13 cellular contexts compared by ENCODE assay signal in genomic region chr4:749771-750666, GRCh38. TPM values are rescaled to one million over a fixed set of nuclear protein-coding genes. Genes with fewer than 3 reads are reported as not detected.
DNase-seq lines count a peak whose midpoint lies in the region; ATAC-seq and TF ChIP-seq lines count a peak whose summit lies in the region.
"Had no signal": no experiment of that assay in that cellular context is flagged by ENCODE, and none has a peak within 500 bp of the region (broad histone marks: within the 10 kb centered on the region; RNA-seq: fewer than 3 reads in every experiment).

No MANE protein-coding gene starts in this region.

- DNase-seq in A673 (ENCODE audit: low spot score) (peak; percentile 90), NT2/D1 (ENCODE audit: low read depth, low spot score) (no peak), esophagus muscularis mucosa (ENCODE audit: extremely low spot score) (no peak), mesenchymal stem cell (no peak), ascending aorta (ENCODE audit: low spot score in 2 of 2) (no peak), 8988T (no peak), esophagus squamous epithelium (lab: John Stamatoyannopoulos, UW) (no peak)
- DNase-seq in naive thymus-derived CD8-positive, alpha-beta T cell, result no peak
- DNase-seq: activated CD4-positive, alpha-beta T cell treated with anti-CD3 and anti-CD28 coated beads, Interleukin-2, amount 50 U/mL, for 4 hours; activated naive CD4-positive, alpha-beta T cell treated with Interleukin-2 at 50 U/mL for 16 hours; DND-41; spleen; uterus had no signal

- H3K9me3 ChIP-seq in A673 (ENCODE audit: low read depth, low read length, poor library complexity, severe bottlenecking) (no peaks in the 10 kb centered on the region), NT2/D1 (ENCODE audit: insufficient read depth, low read length) (no peaks in the 10 kb centered on the region), esophagus muscularis mucosa (no peaks in the 10 kb centered on the region), mesenchymal stem cell (ENCODE audit: control insufficient read depth, low read length) (no peaks in the 10 kb centered on the region), ascending aorta (peaks cover 10 to 71% of the 10 kb centered on the region in 2 donors), esophagus squamous epithelium (no peaks in the 10 kb centered on the region)
- H3K9me3 ChIP-seq: spleen, uterus had no signal

- no peak overlapping the region for H3K4me2 ChIP-seq in mesenchymal stem cell (ENCODE audit: low read length, poor library complexity, severe bottlenecking)

- H4K91ac ChIP-seq in mesenchymal stem cell (ENCODE audit: low read length), result no peak overlapping the region

- no peak overlapping the region for H2AK5ac ChIP-seq in mesenchymal stem cell (ENCODE audit: low read length, severe bottlenecking)

- H3K23ac ChIP-seq in mesenchymal stem cell (ENCODE audit: low read length in 2 of 2), result no peak overlapping the region

- no peak overlapping the region for H2AFZ ChIP-seq in mesenchymal stem cell (ENCODE audit: low read depth, low read length)

- peaks cover 35% of the 10 kb centered on the region for H3K4me1 ChIP-seq in A673 (ENCODE audit: insufficient read depth, low read length, poor library complexity, severe bottlenecking)
- H3K4me1 ChIP-seq in NT2/D1 (ENCODE audit: insufficient read depth, insufficient read length), result no peaks in the 10 kb centered on the region
- H3K4me1 ChIP-seq in esophagus muscularis mucosa, result peaks cover 8 to 22% (median 15%) of the 10 kb centered on the region in 4 donors
- H3K4me1 ChIP-seq in mesenchymal stem cell (ENCODE audit: control insufficient read depth, insufficient read depth, low read depth, low read length), result peaks cover 17% of the 10 kb centered on the region
- no peaks in the 10 kb centered on the region for H3K4me1 ChIP-seq in ascending aorta
- H3K4me1 ChIP-seq in esophagus squamous epithelium, result peaks cover 0 to 11% (median 0%) of the 10 kb centered on the region in 3 donors
- H3K4me1 ChIP-seq: uterus had no signal

- no peaks in the 10 kb centered on the region for H3K27me3 Mint-ChIP-seq in naive thymus-derived CD8-positive, alpha-beta T cell

- H3K27me3 ChIP-seq in A673 (replicated peaks; ENCODE audit: insufficient read depth, low read depth, low read length, poor library complexity) (no peaks in the 10 kb centered on the region), NT2/D1 (ENCODE audit: insufficient read depth, insufficient read length) (no peaks in the 10 kb centered on the region), esophagus muscularis mucosa (no peaks in the 10 kb centered on the region), mesenchymal stem cell (ENCODE audit: control insufficient read depth in 1 of 2, insufficient read depth in 1 of 2, low read length in 2 of 2) (no peaks in the 10 kb centered on the region), ascending aorta (no peaks in the 10 kb centered on the region), esophagus squamous epithelium (no peaks in the 10 kb centered on the region)
- H3K27me3 ChIP-seq: spleen, uterus had no signal

- peak overlapping the region in 2 of 10 donors; percentile 61 to 71 for H3K27ac Mint-ChIP-seq in naive thymus-derived CD8-positive, alpha-beta T cell

- H3K14ac ChIP-seq in mesenchymal stem cell (ENCODE audit: low read length in 2 of 2), result no peak overlapping the region

- no peak overlapping the region for H3K4ac ChIP-seq in mesenchymal stem cell (ENCODE audit: low read depth in 1 of 2, low read length in 2 of 2)

- no peak overlapping the region for H3K4me3 Mint-ChIP-seq in naive thymus-derived CD8-positive, alpha-beta T cell

- no peak overlapping the region for H3K18ac ChIP-seq in mesenchymal stem cell (ENCODE audit: low read depth in 1 of 2, low read length in 2 of 2)

- peak overlapping the region; percentile 15 for H3K9ac ChIP-seq in NT2/D1 (ENCODE audit: insufficient read length, low read depth)
- H3K9ac ChIP-seq in mesenchymal stem cell (ENCODE audit: low read length), result peak overlapping the region; percentile 75

- H3K27ac ChIP-seq in A673 (ENCODE audit: low read depth, low read length, poor library complexity, severe bottlenecking) (peak overlapping the region; percentile 91), esophagus muscularis mucosa (replicated peaks in 1 of 4) (peak overlapping the region in 3 of 4 donors; percentile 48 to 71 (median 52)), mesenchymal stem cell (ENCODE audit: low read length, poor library complexity, severe bottlenecking) (no peak overlapping the region), ascending aorta (peak overlapping the region in 1 of 2 donors; percentile 21), esophagus squamous epithelium (peak overlapping the region in 1 of 4 donors; percentile 49)
- H3K27ac ChIP-seq: spleen, uterus had no signal

- H2BK120ac ChIP-seq in mesenchymal stem cell (ENCODE audit: low read depth, low read length), result no peak overlapping the region

- H3K79me1 ChIP-seq in mesenchymal stem cell (replicated peaks; ENCODE audit: low read length, poor library complexity, severe bottlenecking), result peaks cover 37% of the 10 kb centered on the region

- WGBS in esophagus muscularis mucosa, result 81% methylated on average over 18 of the region's 18 CpGs
- 97% methylated on average over 17 of the region's 18 CpGs for WGBS in mesenchymal stem cell
- 73 to 87% methylated on average over 18 of the region's 18 CpGs for WGBS in esophagus squamous epithelium, 2 donors

- intact Hi-C loops in A673 (cut with micrococcal nuclease; ENCODE audit: unreplicated experiment) (loop anchor here (10.0 kb wide), 1 partner anchor 235 kb away; the partner anchor contains the start of gene IDUA), esophagus muscularis mucosa (cut with DNase I) (no loop called here), ascending aorta (cut with DNase I) (no loop called here), esophagus squamous epithelium (cut with DNase I) (no loop called here)

- H3K4me1 Mint-ChIP-seq in naive thymus-derived CD8-positive, alpha-beta T cell, result peaks cover 0 to 6% (median 3%) of the 10 kb centered on the region in 4 donors

- no peak overlapping the region for H2BK5ac ChIP-seq in mesenchymal stem cell (ENCODE audit: low read depth, low read length, poor library complexity, severe bottlenecking)

- POLR2A ChIA-PET in A673 (lab: Charles Lee; ENCODE audit: low non-redundant PET), result no interaction called here
- POLR2A ChIA-PET in naive thymus-derived CD8-positive, alpha-beta T cell (lab: Charles Lee), result no interaction called here

- H2BK15ac ChIP-seq in mesenchymal stem cell (ENCODE audit: low read depth, poor library complexity, severe bottlenecking), result no peak overlapping the region

- H4K8ac ChIP-seq in mesenchymal stem cell (ENCODE audit: low read length), result no peak overlapping the region

- H3K9me3 Mint-ChIP-seq in naive thymus-derived CD8-positive, alpha-beta T cell, result no peaks in the 10 kb centered on the region

- no peak overlapping the region for H2BK12ac ChIP-seq in mesenchymal stem cell (ENCODE audit: low read length in 2 of 2)

- BruUV-seq in A673 (replicated peaks; lab: Mats Ljungman, UMichigan), result TSS peak; percentile 22

- TF ChIP-seq POLR2A in esophagus muscularis mucosa (IDR thresholded peaks at IDR 0.05; ENCODE audit: low read depth) (no peak), esophagus squamous epithelium (IDR thresholded peaks at IDR 0.05) (no peak)

- H3K36me3 ChIP-seq in A673 (ENCODE audit: insufficient read depth, low read length, poor library complexity, severe bottlenecking) (peaks cover 28% of the 10 kb centered on the region), NT2/D1 (ENCODE audit: insufficient read depth, insufficient read length, low read length) (peaks cover 59% of the 10 kb centered on the region), esophagus muscularis mucosa (peaks cover 8 to 53% (median 49%) of the 10 kb centered on the region in 4 donors), mesenchymal stem cell (ENCODE audit: control insufficient read depth in 1 of 2, insufficient read depth in 2 of 2, low read depth in 1 of 2, low read length in 2 of 2) (peaks cover 49 to 58% of the 10 kb centered on the region in 2 experiments), ascending aorta (peaks cover 42 to 72% of the 10 kb centered on the region in 2 donors), esophagus squamous epithelium (peaks cover 13 to 68% (median 17%) of the 10 kb centered on the region in 3 donors)
- H3K36me3 ChIP-seq: uterus had no signal

- CTCF ChIA-PET in A673 (lab: Charles Lee), result no interaction called here

- H3K4me3 ChIP-seq in A673 (ENCODE audit: low read depth, low read length, poor library complexity, severe bottlenecking) (no peak overlapping the region), NT2/D1 (ENCODE audit: insufficient read length, low read depth) (no peak overlapping the region), esophagus muscularis mucosa (no peak overlapping the region), mesenchymal stem cell (ENCODE audit: insufficient read depth in 1 of 2, low read depth in 1 of 2, low read length in 2 of 2) (peak overlapping the region in 1 of 2 experiments; percentile 51), ascending aorta (no peak overlapping the region), esophagus squamous epithelium (no peak overlapping the region)
- H3K4me3 ChIP-seq: spleen, uterus had no signal

- H3K36me3 Mint-ChIP-seq in naive thymus-derived CD8-positive, alpha-beta T cell, result peaks cover 0 to 33% (median 2%) of the 10 kb centered on the region in 3 donors

- TF ChIP-seq CTCF in A673 (conservative IDR thresholded peaks at IDR 0.05; ENCODE audit: low read depth, low read length) (no peak), esophagus muscularis mucosa (IDR thresholded peaks at IDR 0.05) (no peak), ascending aorta (IDR thresholded peaks at IDR 0.05) (no peak), esophagus squamous epithelium (IDR thresholded peaks at IDR 0.05) (no peak)

- ATAC-seq in naive thymus-derived CD8-positive, alpha-beta T cell, result no peak

- TF ChIP-seq EP300 in esophagus muscularis mucosa (IDR thresholded peaks at IDR 0.05), result no peak

RNA-seq across cellular contexts. Expression of gene PCGF3, which starts 44.4 kb away (rescaled TPM):
- total RNA-seq in A673 (2021), result 83.5 and 83.9 TPM in 2 replicates
- total RNA-seq in esophagus muscularis mucosa, result 10 to 100 TPM; 31.7 to 35.3 (median 34.7) TPM
- 33.6 TPM for polyA plus RNA-seq in mesenchymal stem cell (2013, experiment 1 of 2)
- 32.1 TPM for polyA plus RNA-seq in mesenchymal stem cell (2013, experiment 2 of 2)
- 10 to 100 TPM; 45.6 to 49.3 TPM for total RNA-seq in naive thymus-derived CD8-positive, alpha-beta T cell
- polyA plus RNA-seq in naive thymus-derived CD8-positive, alpha-beta T cell, result 1 to 10 TPM; 3.4 to 4.4 (median 3.9) TPM
- total RNA-seq in ascending aorta, result 124 TPM
- 10 to 100 TPM; 40.0 to 57.6 (median 46.9) TPM for total RNA-seq in esophagus squamous epithelium
